ENCODE assay signal across 1 cellular context in the genomic region with DNA sequence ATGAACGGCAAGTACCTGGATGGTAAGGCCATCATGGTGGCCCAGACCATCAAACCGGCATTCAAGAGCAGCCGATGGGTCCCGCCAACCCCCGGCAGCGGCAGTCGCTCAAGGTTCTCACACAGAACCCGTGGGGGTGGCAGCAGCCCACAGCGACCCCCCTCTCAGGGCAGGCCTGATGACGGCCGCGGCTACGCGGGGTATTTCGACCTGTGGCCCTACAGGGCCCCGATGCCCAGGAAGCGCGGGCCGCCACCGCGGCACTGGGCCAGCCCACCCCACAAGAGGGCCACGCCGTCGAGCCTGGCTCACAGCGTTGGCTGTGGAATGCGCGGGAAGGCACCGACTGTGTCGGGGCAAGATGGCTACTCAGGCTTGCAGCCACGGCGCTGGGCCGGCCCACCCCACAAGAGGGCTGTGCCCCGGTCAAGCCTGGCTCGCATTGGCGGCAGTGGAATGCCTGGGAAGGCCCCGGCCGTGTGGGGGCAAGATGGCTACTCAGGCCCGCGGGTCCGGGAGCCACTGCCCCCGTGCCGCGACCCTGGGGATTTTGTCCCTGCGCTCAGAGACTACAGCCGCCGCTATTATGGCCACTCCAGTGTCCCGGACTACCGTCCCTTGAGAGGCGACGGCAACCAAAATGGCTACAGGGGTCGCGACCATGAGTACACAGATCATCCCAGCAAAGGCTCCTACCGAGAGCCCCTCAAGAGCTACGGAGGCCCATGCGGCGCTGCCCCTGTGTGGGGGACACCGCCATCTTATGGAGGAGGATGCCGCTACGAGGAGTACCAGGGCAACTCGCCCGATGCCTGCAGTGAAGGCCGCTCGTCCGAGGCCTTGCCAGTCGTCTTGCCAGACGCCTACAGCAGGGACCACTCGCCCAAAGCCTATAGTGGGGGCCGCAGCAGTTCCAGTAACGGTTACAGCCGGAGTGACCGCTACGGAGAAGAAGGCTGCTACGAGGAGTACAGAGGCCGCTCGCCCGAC.
TF ChIP-seq lines count a peak whose summit lies in the region.

No MANE protein-coding gene starts in this region.

TF ChIP-seq in IMR-90, 13 proteins besides CTCF, POLR2A, EP300 and RAD21:
- TF ChIP-seq, protein P1, sequence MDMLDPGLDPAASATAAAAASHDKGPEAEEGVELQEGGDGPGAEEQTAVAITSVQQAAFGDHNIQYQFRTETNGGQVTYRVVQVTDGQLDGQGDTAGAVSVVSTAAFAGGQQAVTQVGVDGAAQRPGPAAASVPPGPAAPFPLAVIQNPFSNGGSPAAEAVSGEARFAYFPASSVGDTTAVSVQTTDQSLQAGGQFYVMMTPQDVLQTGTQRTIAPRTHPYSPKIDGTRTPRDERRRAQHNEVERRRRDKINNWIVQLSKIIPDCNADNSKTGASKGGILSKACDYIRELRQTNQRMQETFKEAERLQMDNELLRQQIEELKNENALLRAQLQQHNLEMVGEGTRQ (IDR thresholded peaks at IDR 0.05; ENCODE audit: low read depth, low read length) = no peak
- no peak for TF ChIP-seq RCOR1 (IDR thresholded peaks at IDR 0.05; ENCODE audit: insufficient replicate concordance, low read length)
- TF ChIP-seq FOS (IDR thresholded peaks at IDR 0.05; ENCODE audit: low read depth, low read length) = no peak
- no peak for TF ChIP-seq MXI1 (IDR thresholded peaks at IDR 0.05; ENCODE audit: borderline replicate concordance, low read depth, low read length)
- TF ChIP-seq MAZ (IDR thresholded peaks at IDR 0.05; ENCODE audit: borderline replicate concordance, low read depth, low read length) = no peak
- TF ChIP-seq RFX5 (IDR thresholded peaks at IDR 0.05; ENCODE audit: low read depth, low read length) = no peak
- TF ChIP-seq SMC3 (IDR thresholded peaks at IDR 0.05; ENCODE audit: low read depth, low read length) = no peak
- no peak for TF ChIP-seq NFE2L2 (IDR thresholded peaks at IDR 0.05; ENCODE audit: low read depth, low read length)
- TF ChIP-seq, protein P2, sequence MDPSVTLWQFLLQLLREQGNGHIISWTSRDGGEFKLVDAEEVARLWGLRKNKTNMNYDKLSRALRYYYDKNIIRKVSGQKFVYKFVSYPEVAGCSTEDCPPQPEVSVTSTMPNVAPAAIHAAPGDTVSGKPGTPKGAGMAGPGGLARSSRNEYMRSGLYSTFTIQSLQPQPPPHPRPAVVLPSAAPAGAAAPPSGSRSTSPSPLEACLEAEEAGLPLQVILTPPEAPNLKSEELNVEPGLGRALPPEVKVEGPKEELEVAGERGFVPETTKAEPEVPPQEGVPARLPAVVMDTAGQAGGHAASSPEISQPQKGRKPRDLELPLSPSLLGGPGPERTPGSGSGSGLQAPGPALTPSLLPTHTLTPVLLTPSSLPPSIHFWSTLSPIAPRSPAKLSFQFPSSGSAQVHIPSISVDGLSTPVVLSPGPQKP (IDR thresholded peaks at IDR 0.05; ENCODE audit: borderline replicate concordance, low read depth, low read length) = no peak
- TF ChIP-seq CHD1 (IDR thresholded peaks at IDR 0.05; ENCODE audit: low read depth, low read length) = no peak
TF ChIP-seq in IMR-90: peak in this region for 0.
